In genomic region chr3:108338901-108339545, GRCh38 we compare ENCODE assay signal across 22 cellular contexts. TPM values are rescaled to one million over a fixed set of nuclear protein-coding genes. Genes with fewer than 3 reads are reported as not detected.
DNase-seq lines count a peak whose midpoint lies in the region; ATAC-seq lines count a peak whose summit lies in the region.
"Had no signal": no experiment of that assay in that cellular context is flagged by ENCODE, and none has a peak within 500 bp of the region (broad histone marks: within the 10 kb centered on the region; RNA-seq: fewer than 3 reads in every experiment).

No MANE protein-coding gene starts in this region.

- H3K4me3 Mint-ChIP-seq in naive B cell: peak overlapping the region in 1 of 8 donors; percentile 6
- no peak overlapping the region for H3K4me3 Mint-ChIP-seq in natural killer cell treated with Interleukin-12 subunit alpha and Interleukin-12 subunit beta and Interleukin-15 and Interleukin-18, amount 100 ng/mL, for 72 hours
- H3K4me3 Mint-ChIP-seq: activated naive CD8-positive, alpha-beta T cell treated with anti-CD3 and anti-CD28 coated beads for 36 hours; brain; neural crest cell; WTC11 had no signal

- no peaks in the 10 kb centered on the region for H3K27me3 Mint-ChIP-seq in naive B cell
- H3K27me3 Mint-ChIP-seq in natural killer cell treated with Interleukin-12 subunit alpha and Interleukin-12 subunit beta and Interleukin-15 and Interleukin-18, amount 100 ng/mL, for 72 hours: peaks cover 5 to 8% of the 10 kb centered on the region in 2 donors
- H3K27me3 Mint-ChIP-seq: activated naive CD8-positive, alpha-beta T cell treated with anti-CD3 and anti-CD28 coated beads for 36 hours; brain had no signal

- no peaks in the 10 kb centered on the region for H3K36me3 ChIP-seq in H7 (replicated peaks; ENCODE audit: control insufficient read depth, insufficient read depth, low read length)
- H3K36me3 ChIP-seq: prostate gland had no signal

- peak overlapping the region in 1 of 6 donors; percentile 5 for H3K27ac Mint-ChIP-seq in naive B cell
- H3K27ac Mint-ChIP-seq in natural killer cell treated with Interleukin-12 subunit alpha and Interleukin-12 subunit beta and Interleukin-15 and Interleukin-18, amount 100 ng/mL, for 72 hours: no peak overlapping the region
- H3K27ac Mint-ChIP-seq: activated naive CD8-positive, alpha-beta T cell treated with anti-CD3 and anti-CD28 coated beads for 36 hours; brain; WTC11 had no signal

- no peaks in the 10 kb centered on the region for H3K27me3 ChIP-seq in H7 (ENCODE audit: control insufficient read depth, insufficient read depth, low read length)
- H3K27me3 ChIP-seq: hepatocyte had no signal

- no peak overlapping the region for H3K4me3 ChIP-seq in H7 (ENCODE audit: insufficient read depth, low read depth, low read length)
- H3K4me3 ChIP-seq: coronary artery, hepatocyte, prostate gland had no signal

- no peaks in the 10 kb centered on the region for H3K9me3 Mint-ChIP-seq in naive B cell
- H3K9me3 Mint-ChIP-seq in natural killer cell treated with Interleukin-12 subunit alpha and Interleukin-12 subunit beta and Interleukin-15 and Interleukin-18, amount 100 ng/mL, for 72 hours: no peaks in the 10 kb centered on the region
- H3K9me3 Mint-ChIP-seq: activated naive CD8-positive, alpha-beta T cell treated with anti-CD3 and anti-CD28 coated beads for 36 hours; brain; neural crest cell; WTC11 had no signal

- peaks cover 16 to 17% (median 17%) of the 10 kb centered on the region in 3 donors for H3K4me1 Mint-ChIP-seq in naive B cell
- H3K4me1 Mint-ChIP-seq in natural killer cell treated with Interleukin-12 subunit alpha and Interleukin-12 subunit beta and Interleukin-15 and Interleukin-18, amount 100 ng/mL, for 72 hours (ENCODE audit: low read depth in 2 of 2): peaks cover 0 to 7% of the 10 kb centered on the region in 2 donors
- H3K4me1 Mint-ChIP-seq: brain, neural crest cell, WTC11 had no signal

- DNase-seq in naive B cell: no peak
- DNase-seq in H7: no peak
- no peak for DNase-seq in activated naive CD4-positive, alpha-beta T cell (lab: John Stamatoyannopoulos, UW)
- DNase-seq in natural killer cell treated with Interleukin-12 subunit alpha and Interleukin-12 subunit beta and Interleukin-15 and Interleukin-18, amount 100 ng/mL, for 72 hours (ENCODE audit: low spot score): no peak
- DNase-seq: activated naive CD8-positive, alpha-beta T cell treated with anti-CD3 and anti-CD28 coated beads for 36 hours; Caco-2; Kasumi-1; NCI-H1105; NCI-H69; small intestine; stimulated activated CD8-positive, alpha-beta memory T cell treated with anti-CD3 and anti-CD28 coated beads, Interleukin-4, amount 100 ng/mL, for 48 hours had no signal

- ATAC-seq in GM18873 (IDR thresholded peaks at IDR 0.05; ENCODE audit: low FRiP score, unreplicated experiment) (peak; percentile 42), GM21619 (IDR thresholded peaks at IDR 0.05; ENCODE audit: unreplicated experiment) (peak; percentile 54), HG03175 (IDR thresholded peaks at IDR 0.05; ENCODE audit: unreplicated experiment) (peak; percentile 69), naive B cell (ENCODE audit: low read depth in 2 of 2) (peak; percentile 62 to 71), HG03565 (IDR thresholded peaks at IDR 0.05; ENCODE audit: unreplicated experiment) (no peak)
- no peak for ATAC-seq in natural killer cell treated with Interleukin-12 subunit alpha and Interleukin-12 subunit beta and Interleukin-15 and Interleukin-18, amount 100 ng/mL, for 72 hours
- ATAC-seq: Right ventricle myocardium inferior, WTC11 had no signal

- no peaks in the 10 kb centered on the region for H3K36me3 Mint-ChIP-seq in naive B cell
- no peaks in the 10 kb centered on the region for H3K36me3 Mint-ChIP-seq in natural killer cell treated with Interleukin-12 subunit alpha and Interleukin-12 subunit beta and Interleukin-15 and Interleukin-18, amount 100 ng/mL, for 72 hours
- H3K36me3 Mint-ChIP-seq: activated naive CD8-positive, alpha-beta T cell treated with anti-CD3 and anti-CD28 coated beads for 36 hours; brain; WTC11 had no signal

RNA-seq across cellular contexts. Expression of gene HHLA2, which starts 42.7 kb away (rescaled TPM):
- polyA plus RNA-seq in naive B cell (ENCODE audit: low read depth in 6 of 6): under 1 TPM in 1 of 6 donors, not detected in 5; 0.26 TPM
- total RNA-seq in H7 (2014; rRNA removed; shearing (Covaris generic)): not detected in 2 replicates
- total RNA-seq in natural killer cell treated with Interleukin-12 subunit alpha and Interleukin-12 subunit beta and Interleukin-15 and Interleukin-18, amount 100 ng/mL, for 72 hours: under 1 TPM in 1 of 2 donors, not detected in 1; 0.81 TPM
- total RNA-seq: neural crest cell, Right ventricle myocardium inferior had no signal

Comparison
In these comparisons a context has a peak if more than half of its experiments do, and no peak if none do; other contexts are left out.
1. ATAC-seq: peak in GM18873 (single experiment), GM21619 (single experiment), HG03175 (single experiment) and naive B cell (2 of 2); none in HG03565 (single experiment) and natural killer cell treated with Interleukin-12 subunit alpha and Interleukin-12 subunit beta and Interleukin-15 and Interleukin-18, amount 100 ng/mL, for 72 hours (0 of 2).